ENCODE assay signal across 2 cellular contexts in genomic region chr11:14202263-14203173, GRCh38.
TF ChIP-seq lines count a peak whose summit lies in the region.

No MANE protein-coding gene starts in this region.

TF ChIP-seq in GM23338, 12 proteins besides CTCF, POLR2A, EP300 and RAD21 (continued from another document):
- TF ChIP-seq, protein P1, sequence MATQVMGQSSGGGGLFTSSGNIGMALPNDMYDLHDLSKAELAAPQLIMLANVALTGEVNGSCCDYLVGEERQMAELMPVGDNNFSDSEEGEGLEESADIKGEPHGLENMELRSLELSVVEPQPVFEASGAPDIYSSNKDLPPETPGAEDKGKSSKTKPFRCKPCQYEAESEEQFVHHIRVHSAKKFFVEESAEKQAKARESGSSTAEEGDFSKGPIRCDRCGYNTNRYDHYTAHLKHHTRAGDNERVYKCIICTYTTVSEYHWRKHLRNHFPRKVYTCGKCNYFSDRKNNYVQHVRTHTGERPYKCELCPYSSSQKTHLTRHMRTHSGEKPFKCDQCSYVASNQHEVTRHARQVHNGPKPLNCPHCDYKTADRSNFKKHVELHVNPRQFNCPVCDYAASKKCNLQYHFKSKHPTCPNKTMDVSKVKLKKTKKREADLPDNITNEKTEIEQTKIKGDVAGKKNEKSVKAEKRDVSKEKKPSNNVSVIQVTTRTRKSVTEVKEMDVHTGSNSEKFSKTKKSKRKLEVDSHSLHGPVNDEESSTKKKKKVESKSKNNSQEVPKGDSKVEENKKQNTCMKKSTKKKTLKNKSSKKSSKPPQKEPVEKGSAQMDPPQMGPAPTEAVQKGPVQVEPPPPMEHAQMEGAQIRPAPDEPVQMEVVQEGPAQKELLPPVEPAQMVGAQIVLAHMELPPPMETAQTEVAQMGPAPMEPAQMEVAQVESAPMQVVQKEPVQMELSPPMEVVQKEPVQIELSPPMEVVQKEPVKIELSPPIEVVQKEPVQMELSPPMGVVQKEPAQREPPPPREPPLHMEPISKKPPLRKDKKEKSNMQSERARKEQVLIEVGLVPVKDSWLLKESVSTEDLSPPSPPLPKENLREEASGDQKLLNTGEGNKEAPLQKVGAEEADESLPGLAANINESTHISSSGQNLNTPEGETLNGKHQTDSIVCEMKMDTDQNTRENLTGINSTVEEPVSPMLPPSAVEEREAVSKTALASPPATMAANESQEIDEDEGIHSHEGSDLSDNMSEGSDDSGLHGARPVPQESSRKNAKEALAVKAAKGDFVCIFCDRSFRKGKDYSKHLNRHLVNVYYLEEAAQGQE (IDR thresholded peaks at IDR 0.05; ENCODE audit: unreplicated experiment) = no peak

TF ChIP-seq in SK-N-SH, 30 proteins besides CTCF, POLR2A, EP300 and RAD21 (continued from another document):
- TF ChIP-seq, protein P1 (IDR thresholded peaks at IDR 0.05; ENCODE audit: low read depth, low read length) = no peak
- TF ChIP-seq, protein P2, sequence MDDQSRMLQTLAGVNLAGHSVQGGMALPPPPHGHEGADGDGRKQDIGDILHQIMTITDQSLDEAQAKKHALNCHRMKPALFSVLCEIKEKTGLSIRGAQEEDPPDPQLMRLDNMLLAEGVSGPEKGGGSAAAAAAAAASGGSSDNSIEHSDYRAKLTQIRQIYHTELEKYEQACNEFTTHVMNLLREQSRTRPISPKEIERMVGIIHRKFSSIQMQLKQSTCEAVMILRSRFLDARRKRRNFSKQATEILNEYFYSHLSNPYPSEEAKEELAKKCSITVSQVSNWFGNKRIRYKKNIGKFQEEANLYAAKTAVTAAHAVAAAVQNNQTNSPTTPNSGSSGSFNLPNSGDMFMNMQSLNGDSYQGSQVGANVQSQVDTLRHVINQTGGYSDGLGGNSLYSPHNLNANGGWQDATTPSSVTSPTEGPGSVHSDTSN (IDR thresholded peaks at IDR 0.05) = no peak
- TF ChIP-seq RCOR1 (IDR thresholded peaks at IDR 0.05; ENCODE audit: low read length) = peak; percentile 32; the same call in 1 of the 2 replicates
- TF ChIP-seq TEAD4 (IDR thresholded peaks at IDR 0.05; ENCODE audit: borderline replicate concordance, insufficient read depth) = no peak
- TF ChIP-seq RXRA (IDR thresholded peaks at IDR 0.05; ENCODE audit: borderline replicate concordance, low read depth) = no peak
